In the genomic region with DNA sequence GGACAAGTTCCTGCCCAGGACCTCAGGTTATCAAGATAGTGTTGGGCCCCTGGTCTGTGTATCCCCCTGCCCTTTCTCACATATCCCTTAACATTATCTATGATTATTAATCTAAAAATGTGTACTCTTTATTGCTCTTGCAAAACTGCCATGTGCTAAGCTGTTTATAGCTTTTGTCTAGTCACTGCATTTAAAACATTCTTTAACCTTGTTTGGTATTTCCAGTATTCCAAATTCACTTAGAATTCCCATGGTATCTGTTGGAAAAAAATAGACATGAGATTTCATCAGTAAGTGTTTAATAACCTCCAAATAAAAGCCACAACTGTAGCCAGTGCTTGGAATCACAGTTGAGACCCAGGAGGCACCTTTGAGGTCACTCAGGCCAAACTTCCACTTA, we compare ENCODE assay signal across 24 cellular contexts. TPM values are rescaled to one million over a fixed set of nuclear protein-coding genes. Genes with fewer than 3 reads are reported as not detected.
DNase-seq lines count a peak whose midpoint lies in the region; ATAC-seq, FAIRE-seq and TF ChIP-seq lines count a peak whose summit lies in the region.
"Had no signal": no experiment of that assay in that cellular context is flagged by ENCODE, and none has a peak within 500 bp of the region (broad histone marks: within the 10 kb centered on the region; RNA-seq: fewer than 3 reads in every experiment).

No MANE protein-coding gene starts in this region.

- intact Hi-C loops in sigmoid colon (cut with DNase I) = no loop called here

- no peak for TF ChIP-seq EP300 in sigmoid colon (IDR thresholded peaks at IDR 0.05)

- H3K4me1 ChIP-seq in sigmoid colon = peaks cover 0 to 45% (median 43%) of the 10 kb centered on the region in 4 donors

- H3K4me3 ChIP-seq in fibroblast of the aortic adventitia (ENCODE audit: low read depth, low read length) (no peak overlapping the region), sigmoid colon (no peak overlapping the region)
- H3K4me3 ChIP-seq: skin epidermis had no signal

- DNase-seq in AG20443 (ENCODE audit: low spot score) (peak; percentile 47), T-helper 17 cell (no peak), fibroblast of the aortic adventitia (ENCODE audit: low read depth) (peak; percentile 65), sigmoid colon (no peak), GM20000 (ENCODE audit: low spot score) (no peak), SKM-1 treated with dmso at 0.1 percent for 144 hours (lab: John Stamatoyannopoulos, UW; ENCODE audit: unreplicated experiment) (no peak), GM19239 (ENCODE audit: insufficient read length, low spot score) (no peak)
- DNase-seq in stimulated activated CD4-positive, alpha-beta T cell treated with anti-CD3 and anti-CD28 coated beads, Interleukin-2, amount 100 ng/mL, for 24 hours = no peak
- DNase-seq: ACHN; activated CD4-positive, alpha-beta T cell treated with anti-CD3 and anti-CD28 coated beads, Interleukin-2, amount 10 ng/mL, durations not matched to agents 7 days and 5 days; activated gamma-delta T cell; amniotic stem cell; CD4-positive, alpha-beta memory T cell; foreskin fibroblast; Kasumi-1; mammary epithelial cell; natural killer cell; NCI-H446 treated with DMSO at 0.1 percent for 48 hours; posterior cingulate gyrus; RPMI8226; stimulated activated CD4-positive, alpha-beta T cell treated with anti-CD3 and anti-CD28 coated beads, Interleukin-4, amount 100 ng/mL, for 1 hour; stimulated activated naive CD8-positive, alpha-beta T cell treated with anti-CD3 and anti-CD28 coated beads, Interleukin-15, amount 100 ng/mL, for 72 hours; SW 1271 had no signal

- no peak for TF ChIP-seq POLR2A in sigmoid colon (IDR thresholded peaks at IDR 0.05)

- peak overlapping the region; percentile 9 for H3K27ac Mint-ChIP-seq in T-helper 17 cell
- H3K27ac Mint-ChIP-seq: activated CD4-positive, alpha-beta T cell treated with anti-CD3 and anti-CD28 coated beads, Interleukin-2, amount 10 ng/mL, durations not matched to agents 7 days and 5 days; natural killer cell; stimulated activated naive CD8-positive, alpha-beta T cell treated with anti-CD3 and anti-CD28 coated beads, Interleukin-15, amount 100 ng/mL, for 72 hours had no signal

- TF ChIP-seq CTCF in fibroblast of the aortic adventitia (IDR thresholded peaks at IDR 0.05; ENCODE audit: insufficient read depth, low read length) = no peak
- no peak for TF ChIP-seq CTCF in sigmoid colon (IDR thresholded peaks at IDR 0.05)
- no peak for TF ChIP-seq CTCF in GM20000 (IDR thresholded peaks at IDR 0.05; ENCODE audit: extremely low read depth, missing control alignments)

- no peaks in the 10 kb centered on the region for H3K27me3 Mint-ChIP-seq in T-helper 17 cell
- H3K27me3 Mint-ChIP-seq: CD4-positive, alpha-beta memory T cell; stimulated activated naive CD8-positive, alpha-beta T cell treated with anti-CD3 and anti-CD28 coated beads, Interleukin-15, amount 100 ng/mL, for 72 hours had no signal

- no peak for ATAC-seq in T-helper 17 cell
- ATAC-seq: natural killer cell; stimulated activated naive CD8-positive, alpha-beta T cell treated with anti-CD3 and anti-CD28 coated beads, Interleukin-15, amount 100 ng/mL, for 72 hours had no signal

- peak overlapping the region in 3 of 4 donors; percentile 14 to 65 (median 62) for H3K27ac ChIP-seq in sigmoid colon

- H3K36me3 ChIP-seq in sigmoid colon = no peaks in the 10 kb centered on the region

- no peaks in the 10 kb centered on the region for H3K9me3 ChIP-seq in T-helper 17 cell (ENCODE audit: control insufficient read depth, low read length, poor library complexity, severe bottlenecking)
- H3K9me3 ChIP-seq in sigmoid colon = no peaks in the 10 kb centered on the region

- H3K36me3 Mint-ChIP-seq in T-helper 17 cell (ENCODE audit: low read depth) = peaks cover 15% of the 10 kb centered on the region
- H3K36me3 Mint-ChIP-seq: natural killer cell had no signal

- no peaks in the 10 kb centered on the region for H3K27me3 ChIP-seq in sigmoid colon

- H3K4me1 Mint-ChIP-seq in T-helper 17 cell = peaks cover 14% of the 10 kb centered on the region

- no peak overlapping the region for H3K4me3 Mint-ChIP-seq in T-helper 17 cell
- H3K4me3 Mint-ChIP-seq: activated CD4-positive, alpha-beta T cell treated with anti-CD3 and anti-CD28 coated beads, Interleukin-2, amount 10 ng/mL, durations not matched to agents 7 days and 5 days; natural killer cell; stimulated activated naive CD8-positive, alpha-beta T cell treated with anti-CD3 and anti-CD28 coated beads, Interleukin-15, amount 100 ng/mL, for 72 hours had no signal

- no peak for FAIRE-seq in GM19239 (lab: Jason Lieb, UNC)

RNA-seq across cellular contexts. Expression of gene GLS, which starts 16.2 kb away (rescaled TPM):
- 100 to 1,000 TPM; 264 to 292 TPM for total RNA-seq in T-helper 17 cell
- 116 and 627 TPM in 2 replicates for total RNA-seq in fibroblast of the aortic adventitia (ENCODE audit: low replicate concordance)
- 100 to 1,000 TPM in 2 of 4 donors, 10 to 100 TPM in 2; 87.1 to 139 (median 111) TPM for total RNA-seq in sigmoid colon
- 10 to 100 TPM; 15.0 to 27.1 (median 23.6) TPM for polyA plus RNA-seq in sigmoid colon

Comparison
In these comparisons a context has a peak if more than half of its experiments do, and no peak if none do; other contexts are left out.
1. DNase-seq: peak in AG20443 (single experiment) and fibroblast of the aortic adventitia (single experiment); none in T-helper 17 cell (0 of 3), sigmoid colon (single experiment), stimulated activated CD4-positive, alpha-beta T cell treated with anti-CD3 and anti-CD28 coated beads, Interleukin-2, amount 100 ng/mL, for 24 hours (0 of 2), GM20000 (single experiment), SKM-1 treated with dmso at 0.1 percent for 144 hours (single experiment) and GM19239 (single experiment).